In the genomic region with DNA sequence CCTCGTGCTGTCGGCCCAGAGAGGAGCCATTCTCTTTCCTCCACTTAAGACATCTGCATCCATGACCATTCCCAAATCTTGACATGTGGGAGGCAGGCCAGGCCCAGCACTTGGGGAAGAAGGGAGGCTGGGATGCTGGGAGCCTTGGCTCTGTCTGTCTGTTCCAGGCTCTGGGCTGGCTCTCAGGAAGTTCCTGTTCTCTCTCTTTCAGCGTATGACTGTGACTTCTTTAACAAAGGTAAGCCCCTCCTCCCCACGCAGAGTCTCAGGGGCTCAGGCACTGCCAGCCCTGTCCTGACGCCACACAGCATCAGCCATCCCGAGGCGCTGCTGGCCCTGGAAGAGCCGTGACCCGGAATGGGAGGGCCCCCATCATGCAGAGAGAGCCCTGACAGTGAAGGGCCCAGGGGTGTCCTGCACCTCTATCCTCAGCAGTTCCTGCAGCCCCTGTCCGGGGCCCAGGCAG, we compare ENCODE assay signal across 22 cellular contexts. TPM values are rescaled to one million over a fixed set of nuclear protein-coding genes. Genes with fewer than 3 reads are reported as not detected.
DNase-seq lines count a peak whose midpoint lies in the region; TF ChIP-seq lines count a peak whose summit lies in the region.
"Had no signal": no experiment of that assay in that cellular context is flagged by ENCODE, and none has a peak within 500 bp of the region (broad histone marks: within the 10 kb centered on the region; RNA-seq: fewer than 3 reads in every experiment).

No MANE protein-coding gene starts in this region.

- no peak for TF ChIP-seq POLR2A in esophagus muscularis mucosa (IDR thresholded peaks at IDR 0.05; ENCODE audit: low read depth)
- TF ChIP-seq POLR2A in sigmoid colon (IDR thresholded peaks at IDR 0.05), result no peak

- peaks cover 8% of the 10 kb centered on the region for H3K4me1 Mint-ChIP-seq in activated CD4-positive, alpha-beta T cell treated with anti-CD3 and anti-CD28 coated beads, Interleukin-2, amount 10 ng/mL, durations not matched to agents 24 days and 14 days
- no peaks in the 10 kb centered on the region for H3K4me1 Mint-ChIP-seq in endothelial cell (ENCODE audit: unreplicated experiment)
- H3K4me1 Mint-ChIP-seq: activated naive CD4-positive, alpha-beta T cell treated with anti-CD3 and anti-CD28 coated beads, Interleukin-2, amount 50 U/mL, for 24 hours had no signal

- no peaks in the 10 kb centered on the region for H3K27me3 Mint-ChIP-seq in activated CD4-positive, alpha-beta T cell treated with anti-CD3 and anti-CD28 coated beads, Interleukin-2, amount 10 ng/mL, durations not matched to agents 24 days and 14 days
- H3K27me3 Mint-ChIP-seq in endothelial cell (ENCODE audit: unreplicated experiment), result peaks cover 3% of the 10 kb centered on the region
- H3K27me3 Mint-ChIP-seq: activated naive CD4-positive, alpha-beta T cell treated with anti-CD3 and anti-CD28 coated beads, Interleukin-2, amount 50 U/mL, for 24 hours had no signal

- peak; percentile 49 for DNase-seq in activated CD4-positive, alpha-beta T cell treated with anti-CD3 and anti-CD28 coated beads, Interleukin-2, amount 10 ng/mL, durations not matched to agents 24 days and 14 days
- DNase-seq in activated CD4-positive, alpha-beta T cell treated with anti-CD3 and anti-CD28 coated beads for 48 hours, result no peak
- peak; percentile 87 for DNase-seq in esophagus muscularis mucosa (ENCODE audit: extremely low spot score)
- DNase-seq in sigmoid colon, result peak; percentile 47
- DNase-seq in retina, result no peak
- DNase-seq in T-helper 2 cell, result no peak
- DNase-seq in endothelial cell (ENCODE audit: low spot score), result no peak
- DNase-seq: NCI-H1048 had no signal

- H3K36me3 Mint-ChIP-seq in activated CD4-positive, alpha-beta T cell treated with anti-CD3 and anti-CD28 coated beads, Interleukin-2, amount 10 ng/mL, durations not matched to agents 24 days and 14 days (ENCODE audit: low read depth), result no peaks in the 10 kb centered on the region
- no peaks in the 10 kb centered on the region for H3K36me3 Mint-ChIP-seq in endothelial cell (ENCODE audit: low read depth, unreplicated experiment)
- H3K36me3 Mint-ChIP-seq: activated naive CD4-positive, alpha-beta T cell treated with anti-CD3 and anti-CD28 coated beads, Interleukin-2, amount 50 U/mL, for 24 hours; stimulated activated memory B cell treated with anti-CD40 and anti-IgM and Interleukin-4, amounts not matched to agents 10 μg/mL and 1 μg/mL and 100 μg/mL, for 72 hours had no signal

- H3K4me1 ChIP-seq in KMS-11 (ENCODE audit: low read depth, poor library complexity, severe bottlenecking) (no peaks in the 10 kb centered on the region), esophagus muscularis mucosa (no peaks in the 10 kb centered on the region), sigmoid colon (no peaks in the 10 kb centered on the region)

- no peak overlapping the region for H3K27ac ChIP-seq in KMS-11
- no peak overlapping the region for H3K27ac ChIP-seq in esophagus muscularis mucosa (replicated peaks in 1 of 4)
- H3K27ac ChIP-seq in sigmoid colon, result no peak overlapping the region
- H3K27ac ChIP-seq: 22Rv1, HL-60 had no signal

- TF ChIP-seq CTCF in KMS-11 (conservative IDR thresholded peaks at IDR 0.05; ENCODE audit: low read depth, low read length), result no peak
- no peak for TF ChIP-seq CTCF in esophagus muscularis mucosa (IDR thresholded peaks at IDR 0.05)
- no peak for TF ChIP-seq CTCF in sigmoid colon (IDR thresholded peaks at IDR 0.05)
- TF ChIP-seq CTCF in endothelial cell (IDR thresholded peaks at IDR 0.05; ENCODE audit: unreplicated experiment), result no peak

- intact Hi-C loops in activated CD4-positive, alpha-beta T cell treated with anti-CD3 and anti-CD28 coated beads, Interleukin-2, amount 10 ng/mL, durations not matched to agents 24 days and 14 days (cut with micrococcal nuclease), result loop anchor here (1.0 kb wide), 3 partner anchors 131 to 380 kb away; partner anchors contain the start of gene KCNC1
- intact Hi-C loops in esophagus muscularis mucosa (cut with DNase I) (loop anchor here (5.0 kb wide), 1 partner anchor 378 kb away; no protein-coding TSS in a partner anchor), sigmoid colon (cut with DNase I) (loop anchor here (5.0 kb wide), 1 partner anchor 378 kb away; no protein-coding TSS in a partner anchor)

- H3K79me2 ChIP-seq in KMS-11 (ENCODE audit: insufficient read depth, low read depth), result no peaks in the 10 kb centered on the region

- 59% methylated on average over 10 of the region's 10 CpGs for WGBS in esophagus muscularis mucosa
- 73 to 75% methylated on average over 10 of the region's 10 CpGs for WGBS in sigmoid colon, 2 donors

- H3K9me3 ChIP-seq in esophagus muscularis mucosa (no peaks in the 10 kb centered on the region), sigmoid colon (peaks cover 0 to 2% (median 0%) of the 10 kb centered on the region in 4 donors)

- no peak for TF ChIP-seq EP300 in esophagus muscularis mucosa (IDR thresholded peaks at IDR 0.05)
- TF ChIP-seq EP300 in sigmoid colon (IDR thresholded peaks at IDR 0.05), result no peak

- no peak overlapping the region for H3K4me2 ChIP-seq in KMS-11

- no peaks in the 10 kb centered on the region for H3K9me3 Mint-ChIP-seq in activated CD4-positive, alpha-beta T cell treated with anti-CD3 and anti-CD28 coated beads, Interleukin-2, amount 10 ng/mL, durations not matched to agents 24 days and 14 days
- H3K9me3 Mint-ChIP-seq in endothelial cell (ENCODE audit: unreplicated experiment), result no peaks in the 10 kb centered on the region
- H3K9me3 Mint-ChIP-seq: activated naive CD4-positive, alpha-beta T cell treated with anti-CD3 and anti-CD28 coated beads, Interleukin-2, amount 50 U/mL, for 24 hours; activated T-helper 1 cell treated with anti-CD3 and anti-CD28 coated beads, Interleukin-12 subunit alpha, Interleukin-12 subunit beta, Interleukin-2, Interleukin-4 antibody, amounts not matched to agents 30 ng/mL and 10 ng/mL and 1 ng/mL, durations not matched to agents 14 hours and 24 hours and 36 hours; stimulated activated memory B cell treated with anti-CD40 and anti-IgM and Interleukin-4, amounts not matched to agents 10 μg/mL and 1 μg/mL and 100 μg/mL, for 72 hours had no signal

- H4K20me1 ChIP-seq in KMS-11 (ENCODE audit: insufficient read depth), result no peaks in the 10 kb centered on the region

- no peak overlapping the region for H3K9ac ChIP-seq in KMS-11

- H3K36me3 ChIP-seq in KMS-11 (ENCODE audit: insufficient read depth), result no peaks in the 10 kb centered on the region
- no peaks in the 10 kb centered on the region for H3K36me3 ChIP-seq in esophagus muscularis mucosa
- no peaks in the 10 kb centered on the region for H3K36me3 ChIP-seq in sigmoid colon

- H3K27me3 ChIP-seq in KMS-11 (ENCODE audit: insufficient read depth, low read depth), result no peaks in the 10 kb centered on the region
- peaks cover 0 to 25% (median 0%) of the 10 kb centered on the region in 4 donors for H3K27me3 ChIP-seq in esophagus muscularis mucosa
- no peaks in the 10 kb centered on the region for H3K27me3 ChIP-seq in sigmoid colon

- H3K4me3 Mint-ChIP-seq in activated CD4-positive, alpha-beta T cell treated with anti-CD3 and anti-CD28 coated beads, Interleukin-2, amount 10 ng/mL, durations not matched to agents 24 days and 14 days, result no peak overlapping the region
- no peak overlapping the region for H3K4me3 Mint-ChIP-seq in endothelial cell (ENCODE audit: unreplicated experiment)
- H3K4me3 Mint-ChIP-seq: activated naive CD4-positive, alpha-beta T cell treated with anti-CD3 and anti-CD28 coated beads, Interleukin-2, amount 50 U/mL, for 24 hours; activated T-helper 1 cell treated with anti-CD3 and anti-CD28 coated beads, Interleukin-12 subunit alpha, Interleukin-12 subunit beta, Interleukin-2, Interleukin-4 antibody, amounts not matched to agents 30 ng/mL and 10 ng/mL and 1 ng/mL, durations not matched to agents 14 hours and 24 hours and 36 hours; CD4-positive, alpha-beta T cell; stimulated activated memory B cell treated with anti-CD40 and anti-IgM and Interleukin-4, amounts not matched to agents 10 μg/mL and 1 μg/mL and 100 μg/mL, for 72 hours; WTC11 had no signal

- peak overlapping the region; percentile 27; the same call in 1 of the 2 replicates for H2AFZ ChIP-seq in KMS-11 (ENCODE audit: low read depth)

- no peak overlapping the region for H3K27ac Mint-ChIP-seq in activated CD4-positive, alpha-beta T cell treated with anti-CD3 and anti-CD28 coated beads, Interleukin-2, amount 10 ng/mL, durations not matched to agents 24 days and 14 days
- H3K27ac Mint-ChIP-seq in endothelial cell (ENCODE audit: unreplicated experiment), result no peak overlapping the region
- H3K27ac Mint-ChIP-seq: activated naive CD4-positive, alpha-beta T cell treated with anti-CD3 and anti-CD28 coated beads, Interleukin-2, amount 50 U/mL, for 24 hours; activated T-helper 1 cell treated with anti-CD3 and anti-CD28 coated beads, Interleukin-12 subunit alpha, Interleukin-12 subunit beta, Interleukin-2, Interleukin-4 antibody, amounts not matched to agents 30 ng/mL and 10 ng/mL and 1 ng/mL, durations not matched to agents 14 hours and 24 hours and 36 hours; CD4-positive, alpha-beta T cell; stimulated activated memory B cell treated with anti-CD40 and anti-IgM and Interleukin-4, amounts not matched to agents 10 μg/mL and 1 μg/mL and 100 μg/mL, for 72 hours; WTC11 had no signal

- H3K4me3 ChIP-seq in KMS-11 (IDR thresholded peaks at IDR 0.05; ENCODE audit: insufficient read depth, low read depth, low read length) (no peak overlapping the region), esophagus muscularis mucosa (no peak overlapping the region), sigmoid colon (no peak overlapping the region)

RNA-seq across cellular contexts. Expression of gene OTOG, which starts 52.4 kb away (rescaled TPM):
- total RNA-seq in activated CD4-positive, alpha-beta T cell treated with anti-CD3 and anti-CD28 coated beads, Interleukin-2, amount 10 ng/mL, durations not matched to agents 24 days and 14 days, result not detected in 2 replicates
- total RNA-seq in esophagus muscularis mucosa, result not detected
- total RNA-seq in sigmoid colon, result under 1 TPM in 1 of 4 donors, not detected in 3; under 0.01 TPM
- polyA plus RNA-seq in sigmoid colon, result under 1 TPM in 1 of 3 donors, not detected in 2; under 0.01 TPM
- 0.13 TPM for total RNA-seq in endothelial cell (ENCODE audit: unreplicated experiment)
- total RNA-seq: activated CD8-positive, alpha-beta memory T cell treated with anti-CD3 and anti-CD28 coated beads for 36 hours; activated T-helper 1 cell treated with anti-CD3 and anti-CD28 coated beads, Interleukin-12 subunit alpha, Interleukin-12 subunit beta, Interleukin-2, Interleukin-4 antibody, amounts not matched to agents 30 ng/mL and 10 ng/mL and 1 ng/mL, durations not matched to agents 14 hours and 24 hours and 36 hours; bronchial epithelial cell; CD4-positive, alpha-beta T cell; fibroblast of lung; kidney epithelial cell; LHCN-M2; pulmonary artery endothelial cell had no signal
- polyA plus RNA-seq: fibroblast of lung had no signal

RNA-seq across cellular contexts. Expression of gene USH1C, which starts 55.3 kb away (rescaled TPM):
- not detected in 2 replicates for total RNA-seq in activated CD4-positive, alpha-beta T cell treated with anti-CD3 and anti-CD28 coated beads, Interleukin-2, amount 10 ng/mL, durations not matched to agents 24 days and 14 days
- total RNA-seq in esophagus muscularis mucosa (not detected), sigmoid colon (1 to 10 TPM; 1.2 to 2.5 (median 1.6) TPM), endothelial cell (ENCODE audit: unreplicated experiment) (1.4 TPM)
- 100 to 1,000 TPM in 2 of 3 donors, 10 to 100 TPM in 1; 83.3 to 152 (median 114) TPM for polyA plus RNA-seq in sigmoid colon
- total RNA-seq: activated CD8-positive, alpha-beta memory T cell treated with anti-CD3 and anti-CD28 coated beads for 36 hours; activated T-helper 1 cell treated with anti-CD3 and anti-CD28 coated beads, Interleukin-12 subunit alpha, Interleukin-12 subunit beta, Interleukin-2, Interleukin-4 antibody, amounts not matched to agents 30 ng/mL and 10 ng/mL and 1 ng/mL, durations not matched to agents 14 hours and 24 hours and 36 hours; bronchial epithelial cell; CD4-positive, alpha-beta T cell; fibroblast of lung; LHCN-M2; pulmonary artery endothelial cell had no signal
- polyA plus RNA-seq: fibroblast of lung had no signal

Comparison
In these comparisons a context has a peak if more than half of its experiments do, and no peak if none do; other contexts are left out.
1. DNase-seq: peak in activated CD4-positive, alpha-beta T cell treated with anti-CD3 and anti-CD28 coated beads, Interleukin-2, amount 10 ng/mL, durations not matched to agents 24 days and 14 days (single experiment), esophagus muscularis mucosa (single experiment) and sigmoid colon (single experiment); none in activated CD4-positive, alpha-beta T cell treated with anti-CD3 and anti-CD28 coated beads for 48 hours (single experiment), retina (single experiment), T-helper 2 cell (0 of 5) and endothelial cell (single experiment).